ENCODE assay signal across 1 cellular context in genomic region chr15:52496175-52496574, GRCh38.
TF ChIP-seq lines count a peak whose summit lies in the region.

No MANE protein-coding gene starts in this region.

TF ChIP-seq in HCT116, 20 proteins besides CTCF, POLR2A, EP300 and RAD21 (continued from another document):
- TF ChIP-seq, protein P1, sequence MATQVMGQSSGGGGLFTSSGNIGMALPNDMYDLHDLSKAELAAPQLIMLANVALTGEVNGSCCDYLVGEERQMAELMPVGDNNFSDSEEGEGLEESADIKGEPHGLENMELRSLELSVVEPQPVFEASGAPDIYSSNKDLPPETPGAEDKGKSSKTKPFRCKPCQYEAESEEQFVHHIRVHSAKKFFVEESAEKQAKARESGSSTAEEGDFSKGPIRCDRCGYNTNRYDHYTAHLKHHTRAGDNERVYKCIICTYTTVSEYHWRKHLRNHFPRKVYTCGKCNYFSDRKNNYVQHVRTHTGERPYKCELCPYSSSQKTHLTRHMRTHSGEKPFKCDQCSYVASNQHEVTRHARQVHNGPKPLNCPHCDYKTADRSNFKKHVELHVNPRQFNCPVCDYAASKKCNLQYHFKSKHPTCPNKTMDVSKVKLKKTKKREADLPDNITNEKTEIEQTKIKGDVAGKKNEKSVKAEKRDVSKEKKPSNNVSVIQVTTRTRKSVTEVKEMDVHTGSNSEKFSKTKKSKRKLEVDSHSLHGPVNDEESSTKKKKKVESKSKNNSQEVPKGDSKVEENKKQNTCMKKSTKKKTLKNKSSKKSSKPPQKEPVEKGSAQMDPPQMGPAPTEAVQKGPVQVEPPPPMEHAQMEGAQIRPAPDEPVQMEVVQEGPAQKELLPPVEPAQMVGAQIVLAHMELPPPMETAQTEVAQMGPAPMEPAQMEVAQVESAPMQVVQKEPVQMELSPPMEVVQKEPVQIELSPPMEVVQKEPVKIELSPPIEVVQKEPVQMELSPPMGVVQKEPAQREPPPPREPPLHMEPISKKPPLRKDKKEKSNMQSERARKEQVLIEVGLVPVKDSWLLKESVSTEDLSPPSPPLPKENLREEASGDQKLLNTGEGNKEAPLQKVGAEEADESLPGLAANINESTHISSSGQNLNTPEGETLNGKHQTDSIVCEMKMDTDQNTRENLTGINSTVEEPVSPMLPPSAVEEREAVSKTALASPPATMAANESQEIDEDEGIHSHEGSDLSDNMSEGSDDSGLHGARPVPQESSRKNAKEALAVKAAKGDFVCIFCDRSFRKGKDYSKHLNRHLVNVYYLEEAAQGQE (IDR thresholded peaks at IDR 0.05; ENCODE audit: low read depth): no peak
- TF ChIP-seq TCF7L2 (IDR thresholded peaks at IDR 0.05; ENCODE audit: borderline replicate concordance, extremely low read depth, insufficient read depth, insufficient read length) (no peak), ZNF274 (IDR thresholded peaks at IDR 0.05; ENCODE audit: low read depth, low read length) (no peak), FOSL1 (IDR thresholded peaks at IDR 0.05; ENCODE audit: low read depth) (no peak)
- TF ChIP-seq, protein P2, sequence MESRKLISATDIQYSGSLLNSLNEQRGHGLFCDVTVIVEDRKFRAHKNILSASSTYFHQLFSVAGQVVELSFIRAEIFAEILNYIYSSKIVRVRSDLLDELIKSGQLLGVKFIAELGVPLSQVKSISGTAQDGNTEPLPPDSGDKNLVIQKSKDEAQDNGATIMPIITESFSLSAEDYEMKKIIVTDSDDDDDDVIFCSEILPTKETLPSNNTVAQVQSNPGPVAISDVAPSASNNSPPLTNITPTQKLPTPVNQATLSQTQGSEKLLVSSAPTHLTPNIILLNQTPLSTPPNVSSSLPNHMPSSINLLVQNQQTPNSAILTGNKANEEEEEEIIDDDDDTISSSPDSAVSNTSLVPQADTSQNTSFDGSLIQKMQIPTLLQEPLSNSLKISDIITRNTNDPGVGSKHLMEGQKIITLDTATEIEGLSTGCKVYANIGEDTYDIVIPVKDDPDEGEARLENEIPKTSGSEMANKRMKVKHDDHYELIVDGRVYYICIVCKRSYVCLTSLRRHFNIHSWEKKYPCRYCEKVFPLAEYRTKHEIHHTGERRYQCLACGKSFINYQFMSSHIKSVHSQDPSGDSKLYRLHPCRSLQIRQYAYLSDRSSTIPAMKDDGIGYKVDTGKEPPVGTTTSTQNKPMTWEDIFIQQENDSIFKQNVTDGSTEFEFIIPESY (IDR thresholded peaks at IDR 0.05; ENCODE audit: extremely low read depth, insufficient replicate concordance, low read length): no peak
TF ChIP-seq in HCT116: peak in this region for 0.
